ENCODE assay signal across 8 cellular contexts in genomic region chr16:85553436-85554113, GRCh38. TPM values are rescaled to one million over a fixed set of nuclear protein-coding genes. Genes with fewer than 3 reads are reported as not detected.
DNase-seq lines count a peak whose midpoint lies in the region; ATAC-seq and TF ChIP-seq lines count a peak whose summit lies in the region.

No MANE protein-coding gene starts in this region.

- peak overlapping the region; percentile 85 for H3K4me3 Mint-ChIP-seq in activated T-cell treated with anti-CD3 and anti-CD28 coated beads, Interleukin-2, amount 50 U/mL, for 24 hours

- H3K4me3 ChIP-seq in AG04450 (ENCODE audit: low read depth, low read length) (peak overlapping the region; percentile 75), fibroblast of mammary gland (ENCODE audit: control insufficient read depth, low read depth, low read length) (peak overlapping the region; percentile 70), neural cell (ENCODE audit: low read length) (peak overlapping the region; percentile 90)

- no peaks in the 10 kb centered on the region for H3K9me3 Mint-ChIP-seq in activated T-cell treated with anti-CD3 and anti-CD28 coated beads, Interleukin-2, amount 50 U/mL, for 24 hours

- H3K9me2 ChIP-seq in neural cell (ENCODE audit: insufficient read depth, low read length): no peaks in the 10 kb centered on the region

- TF ChIP-seq POLR2A in GM15510 (IDR thresholded peaks at IDR 0.05; ENCODE audit: borderline replicate concordance, extremely low read depth, insufficient read length): peak; percentile 45

- no peak overlapping the region for H2AFZ ChIP-seq in neural cell (ENCODE audit: low read depth, low read length)

- POLR2A ChIA-PET in AG04450 (lab: Yijun Ruan, JAX): interaction anchor here (0.9 to 1.0 kb wide), 2 partner anchors 20 to 39 kb away, joined by 3 to 5 read pairs; no protein-coding TSS in a partner anchor

- TF ChIP-seq RAD21 in neural cell (conservative IDR thresholded peaks at IDR 0.05): peak; percentile 58

- peak overlapping the region; percentile 94 for H3K27ac Mint-ChIP-seq in activated T-cell treated with anti-CD3 and anti-CD28 coated beads, Interleukin-2, amount 50 U/mL, for 24 hours

- H3K4me2 ChIP-seq in neural cell (ENCODE audit: low read length): peak overlapping the region; percentile 95

- peaks cover 40% of the 10 kb centered on the region for H3K79me2 ChIP-seq in neural cell (replicated peaks; ENCODE audit: insufficient read depth, low read length)

- no peaks in the 10 kb centered on the region for H3K27me3 ChIP-seq in AG04450 (ENCODE audit: control insufficient read depth, insufficient read depth, low read length)
- no peaks in the 10 kb centered on the region for H3K27me3 ChIP-seq in neural cell (ENCODE audit: insufficient read depth, low read depth, low read length)

- peaks cover 5% of the 10 kb centered on the region for H4K20me1 ChIP-seq in neural cell (ENCODE audit: insufficient read depth)

- H3K36me3 ChIP-seq in neural cell (ENCODE audit: insufficient read depth, low read length): no peaks in the 10 kb centered on the region

- no peaks in the 10 kb centered on the region for H3K27me3 Mint-ChIP-seq in activated T-cell treated with anti-CD3 and anti-CD28 coated beads, Interleukin-2, amount 50 U/mL, for 24 hours

- H3K9ac ChIP-seq in neural cell (ENCODE audit: low read length): peak overlapping the region; percentile 99

- H3K27ac ChIP-seq in AG04450 (ENCODE audit: low read depth, low read length): peak overlapping the region; percentile 82
- peak overlapping the region; percentile 99 for H3K27ac ChIP-seq in neural cell (ENCODE audit: low read length)

- peak; percentile 23 for TF ChIP-seq EP300 in neural cell (conservative IDR thresholded peaks at IDR 0.05; ENCODE audit: poor library complexity, severe bottlenecking)

- H3K9me3 ChIP-seq in AG04450 (ENCODE audit: control insufficient read depth, insufficient read depth, low read length) (no peaks in the 10 kb centered on the region), neural cell (ENCODE audit: low read length) (no peaks in the 10 kb centered on the region)

- CTCF ChIA-PET in AG04450 (lab: Charles Lee): interaction anchor here (0.7 to 3.1 kb wide), 4 partner anchors 11 to 62 kb away, joined by 3 to 14 read pairs (median 6); no protein-coding TSS in a partner anchor

- H3K4me1 Mint-ChIP-seq in activated T-cell treated with anti-CD3 and anti-CD28 coated beads, Interleukin-2, amount 50 U/mL, for 24 hours (ENCODE audit: low read depth): peaks cover 44% of the 10 kb centered on the region

- no peaks in the 10 kb centered on the region for H3F3A ChIP-seq in neural cell (ENCODE audit: insufficient read depth, low read length, poor library complexity, severe bottlenecking)

- TF ChIP-seq CTCF in AG04450 (IDR thresholded peaks at IDR 0.05; ENCODE audit: low read depth, low read length): 0 out of 2 replicates have a peak, but pooled peaks have one; percentile 3
- no peak for TF ChIP-seq CTCF in fibroblast of mammary gland (conservative IDR thresholded peaks at IDR 0.05; ENCODE audit: control insufficient read depth, insufficient read depth, low read depth, low read length)
- peak; percentile 61 for TF ChIP-seq CTCF in neural cell (IDR thresholded peaks at IDR 0.05; ENCODE audit: poor library complexity, severe bottlenecking)

- peaks cover 14% of the 10 kb centered on the region for H3K36me3 Mint-ChIP-seq in activated T-cell treated with anti-CD3 and anti-CD28 coated beads, Interleukin-2, amount 50 U/mL, for 24 hours (ENCODE audit: low read depth)

- DNase-seq in AG04450 (ENCODE audit: low read depth, low spot score) (no peak), NCI-H69 (lab: John Stamatoyannopoulos, UW) (peak; percentile 87), fibroblast of mammary gland (ENCODE audit: low read depth) (peak; percentile 50), medulla oblongata (ENCODE audit: extremely low spot score) (no peak)
- peak; percentile 66 for DNase-seq in activated T-cell treated with anti-CD3 and anti-CD28 coated beads, Interleukin-2, amount 50 U/mL, for 24 hours

- peak; percentile 4 for ATAC-seq in HG02973 (IDR thresholded peaks at IDR 0.05; ENCODE audit: unreplicated experiment)

TF ChIP-seq in neural cell, 6 proteins besides CTCF, POLR2A, EP300 and RAD21:
- TF ChIP-seq TAF1 (IDR thresholded peaks at IDR 0.05; ENCODE audit: low read depth) (peak; percentile 43), SMC3 (conservative IDR thresholded peaks at IDR 0.05; ENCODE audit: poor library complexity) (peak; percentile 65), REST (IDR thresholded peaks at IDR 0.05; ENCODE audit: borderline replicate concordance) (no peak), POLR2AphosphoS5 (IDR thresholded peaks at IDR 0.05) (no peak), MXI1 (conservative IDR thresholded peaks at IDR 0.05; ENCODE audit: poor library complexity, severe bottlenecking) (peak; percentile 13), EZH2 (IDR thresholded peaks at IDR 0.05; ENCODE audit: borderline replicate concordance, insufficient read depth, low read length, poor library complexity, severe bottlenecking) (no peak)
TF ChIP-seq in neural cell: peak in this region for 3.

RNA-seq across cellular contexts. Expression of gene GSE1, which starts 59.5 kb away (rescaled TPM):
- 18.2 and 21.0 TPM in 2 replicates for polyA plus RNA-seq in AG04450 (2011; rRNA removed)
- 23.7 and 24.1 TPM in 2 replicates for polyA minus RNA-seq in AG04450 (2011; rRNA and poly(A)+ RNA removed)
- 35.6 and 38.3 TPM in 2 replicates for polyA plus RNA-seq in neural cell
- polyA minus RNA-seq in neural cell: 65.7 and 89.0 TPM in 2 replicates

Comparison
In these comparisons a context has a peak if more than half of its experiments do, and no peak if none do; other contexts are left out.
1. DNase-seq: peak in NCI-H69 (single experiment), activated T-cell treated with anti-CD3 and anti-CD28 coated beads, Interleukin-2, amount 50 U/mL, for 24 hours (single experiment) and fibroblast of mammary gland (single experiment); none in AG04450 (single experiment) and medulla oblongata (single experiment).
2. Peak in every context shown above with its lines, with median percentiles within 50 percentile points of each other: H3K4me3 ChIP-seq.